10 cellular contexts compared by ENCODE assay signal in genomic region chr2:62307469-62308389, GRCh38.
DNase-seq lines count a peak whose midpoint lies in the region; ATAC-seq and TF ChIP-seq lines count a peak whose summit lies in the region.
"Had no signal": no experiment of that assay in that cellular context is flagged by ENCODE, and none has a peak within 500 bp of the region (broad histone marks: within the 10 kb centered on the region; RNA-seq: fewer than 3 reads in every experiment).

No MANE protein-coding gene starts in this region.

- no peaks in the 10 kb centered on the region for H3K36me3 Mint-ChIP-seq in nephron progenitor cell (ENCODE audit: low read depth)

- DNase-seq in HT-29 (ENCODE audit: low spot score) (peak; percentile 62), mammary epithelial cell (no peak), nephron progenitor cell (no peak), G401 (ENCODE audit: low spot score) (no peak), COLO668 (lab: John Stamatoyannopoulos, UW; ENCODE audit: unreplicated experiment) (no peak), T1000 (lab: John Stamatoyannopoulos, UW) (no peak)
- DNase-seq: psoas muscle had no signal

- H3K27me3 Mint-ChIP-seq in nephron progenitor cell (ENCODE audit: low read depth, poor library complexity): peaks cover 3% of the 10 kb centered on the region

- in situ Hi-C loops in mammary epithelial cell (cut with MboI; ENCODE audit: low sequenced_read_pairs in 2 of 2) (no loop called here), G401 (cut with HindIII; ENCODE audit: low sequenced_read_pairs) (no loop called here)

- peak overlapping the region; percentile 89 for H3K27ac ChIP-seq in C4-2B
- H3K27ac ChIP-seq in mammary epithelial cell (ENCODE audit: insufficient read depth, low read depth, low read length): no peak overlapping the region
- H3K27ac ChIP-seq: SJSA1 had no signal

- H4K20me1 ChIP-seq in mammary epithelial cell (ENCODE audit: insufficient read depth, low read length): no peaks in the 10 kb centered on the region

- 81% methylated on average over 14 of the region's 15 CpGs for WGBS in mammary epithelial cell (ENCODE audit: low coverage, missing lambda C conversion rate)

- no peaks in the 10 kb centered on the region for H3K9me3 Mint-ChIP-seq in nephron progenitor cell

- H3K4me2 ChIP-seq in mammary epithelial cell (ENCODE audit: insufficient read depth, low read depth, low read length): no peak overlapping the region

- H3K27me3 ChIP-seq in mammary epithelial cell (ENCODE audit: insufficient read depth, low read length): no peaks in the 10 kb centered on the region
- H3K27me3 ChIP-seq: SJSA1 had no signal

- intact Hi-C loops in mammary epithelial cell (cut with micrococcal nuclease): no loop called here

- H3K4me1 ChIP-seq in mammary epithelial cell (ENCODE audit: insufficient read depth, low read length): peaks cover 15% of the 10 kb centered on the region
- H3K4me1 ChIP-seq: SJSA1 had no signal

- H3K9me3 ChIP-seq in mammary epithelial cell (replicated peaks; ENCODE audit: insufficient read depth, low read length): no peaks in the 10 kb centered on the region
- H3K9me3 ChIP-seq: psoas muscle, SJSA1 had no signal

- H3K27ac Mint-ChIP-seq in nephron progenitor cell: peak overlapping the region; percentile 37

- H3K4me1 Mint-ChIP-seq in nephron progenitor cell: peaks cover 60% of the 10 kb centered on the region

- BruUV-seq in mammary epithelial cell (replicated peaks; lab: Mats Ljungman, UMichigan): no TSS peak

- no peaks in the 10 kb centered on the region for H3K36me3 ChIP-seq in mammary epithelial cell (ENCODE audit: insufficient read depth, low read length)
- H3K36me3 ChIP-seq: SJSA1 had no signal

- peak overlapping the region; percentile 53 for H2AFZ ChIP-seq in mammary epithelial cell (ENCODE audit: low read depth, low read length)

- dilution Hi-C loops in mammary epithelial cell (cut with HindIII; ENCODE audit: low sequenced_read_pairs): no loop called here

- no peak overlapping the region for H3K4me3 Mint-ChIP-seq in nephron progenitor cell

- TF ChIP-seq CTCF in C4-2B (conservative IDR thresholded peaks at IDR 0.05) (no peak), mammary epithelial cell (conservative IDR thresholded peaks at IDR 0.05 in 1 of 2, IDR thresholded peaks at IDR 0.05 in 1 of 2; ENCODE audit: extremely low read depth in 1 of 2, insufficient read depth in 1 of 2, low read depth in 1 of 2, low read length in 2 of 2) (no peak), nephron progenitor cell (IDR thresholded peaks at IDR 0.05) (no peak)

- CTCF ChIA-PET in mammary epithelial cell (lab: Charles Lee; ENCODE audit: low non-redundant PET): no interaction called here

- no peak overlapping the region for H3K9ac ChIP-seq in mammary epithelial cell (ENCODE audit: insufficient read depth, low read length)

- no peaks in the 10 kb centered on the region for H3K79me2 ChIP-seq in mammary epithelial cell (ENCODE audit: insufficient read depth, low read length)

- H3K4me3 ChIP-seq in mammary epithelial cell (replicated peaks in 1 of 3; ENCODE audit: insufficient read depth in 1 of 3, low read depth in 2 of 3, low read length in 3 of 3): no peak overlapping the region
- H3K4me3 ChIP-seq: psoas muscle, SJSA1 had no signal

- no peak for ATAC-seq in GM21447 (IDR thresholded peaks at IDR 0.05; ENCODE audit: unreplicated experiment)
- ATAC-seq: psoas muscle had no signal
